Comparison of ENCODE assay signal across 1 cellular context in the genomic region with DNA sequence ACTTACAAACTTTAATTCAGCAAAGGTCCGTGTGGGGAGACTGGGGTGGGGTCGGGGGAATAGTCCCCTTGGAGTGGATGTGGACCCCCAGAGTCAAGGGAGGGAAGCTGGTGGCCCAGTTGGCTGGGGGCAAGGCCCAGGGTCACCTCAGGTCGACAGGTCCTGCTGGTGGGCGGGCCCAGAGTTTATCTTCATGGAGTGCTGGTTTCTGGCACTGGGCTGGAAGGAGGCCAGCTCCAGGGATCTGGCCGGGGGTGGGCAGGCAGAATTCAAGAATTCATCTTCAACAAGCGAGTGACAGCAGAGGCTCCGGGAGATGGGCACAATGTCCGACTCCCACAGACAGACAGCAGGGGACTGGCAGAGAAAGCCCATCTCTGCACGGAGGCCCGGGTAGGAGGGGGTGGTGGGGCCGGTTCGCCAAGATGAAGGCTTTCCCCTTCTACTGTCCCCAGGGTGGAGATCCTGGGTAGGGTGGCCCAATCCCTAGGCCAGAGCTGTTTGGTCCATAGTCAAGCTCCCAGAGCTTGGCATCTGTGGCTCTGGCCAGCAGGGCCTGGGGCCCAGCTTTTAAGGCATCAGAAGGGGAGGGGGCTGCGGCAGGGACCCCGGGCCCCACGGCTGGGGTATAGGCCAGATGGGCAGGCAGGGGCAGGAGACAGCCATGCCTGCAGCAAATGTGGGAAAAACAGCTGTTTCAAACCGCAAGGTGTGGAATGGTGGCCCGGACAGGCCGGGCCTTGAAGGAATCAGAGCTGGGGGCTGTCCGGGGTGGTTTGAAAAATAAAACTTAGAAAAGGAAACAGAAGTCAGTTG.
TF ChIP-seq lines count a peak whose summit lies in the region.

No MANE protein-coding gene starts in this region.

TF ChIP-seq in GM23338, 12 proteins besides CTCF, POLR2A, EP300 and RAD21 (continued from another document):
- TF ChIP-seq ZNF462 (CRISPR knock-in tag; IDR thresholded peaks at IDR 0.05) (no peak), CREB1 (CRISPR knock-in tag; IDR thresholded peaks at IDR 0.05; ENCODE audit: low read depth) (no peak), NANOG (IDR thresholded peaks at IDR 0.05; ENCODE audit: borderline replicate concordance) (no peak), JUNB (IDR thresholded peaks at IDR 0.05; ENCODE audit: unreplicated experiment) (no peak), STAT1 (IDR thresholded peaks at IDR 0.05; ENCODE audit: unreplicated experiment) (no peak)
- TF ChIP-seq, protein P1, sequence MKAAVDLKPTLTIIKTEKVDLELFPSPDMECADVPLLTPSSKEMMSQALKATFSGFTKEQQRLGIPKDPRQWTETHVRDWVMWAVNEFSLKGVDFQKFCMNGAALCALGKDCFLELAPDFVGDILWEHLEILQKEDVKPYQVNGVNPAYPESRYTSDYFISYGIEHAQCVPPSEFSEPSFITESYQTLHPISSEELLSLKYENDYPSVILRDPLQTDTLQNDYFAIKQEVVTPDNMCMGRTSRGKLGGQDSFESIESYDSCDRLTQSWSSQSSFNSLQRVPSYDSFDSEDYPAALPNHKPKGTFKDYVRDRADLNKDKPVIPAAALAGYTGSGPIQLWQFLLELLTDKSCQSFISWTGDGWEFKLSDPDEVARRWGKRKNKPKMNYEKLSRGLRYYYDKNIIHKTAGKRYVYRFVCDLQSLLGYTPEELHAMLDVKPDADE (IDR thresholded peaks at IDR 0.05), result no peak
